9 cellular contexts compared by ENCODE assay signal in genomic region chr2:112156152-112156986, GRCh38. TPM values are rescaled to one million over a fixed set of nuclear protein-coding genes. Genes with fewer than 3 reads are reported as not detected.
A peak's percentile ranks its signal among the peaks of the same experiment; 100 is the strongest.
DNase-seq lines count a peak whose midpoint lies in the region; ATAC-seq and TF ChIP-seq lines count a peak whose summit lies in the region.
"Had no signal": no experiment of that assay in that cellular context is flagged by ENCODE, and none has a peak within 500 bp of the region (broad histone marks: within the 10 kb centered on the region; RNA-seq: fewer than 3 reads in every experiment).

No MANE protein-coding gene starts in this region.

- intact Hi-C loops in activated B cell treated with CpG ODN at 0.5 μM for 24 hours (cut with micrococcal nuclease): no loop called here

- ATAC-seq in activated B cell treated with CpG ODN at 0.5 μM for 24 hours (ENCODE audit: low read depth): no peak
- ATAC-seq: gastroesophageal sphincter had no signal

- H3K4me2 ChIP-seq in skeletal muscle satellite cell (ENCODE audit: low read length): peak overlapping the region; percentile 8

- peak overlapping the region; percentile 50 for H3K4me3 Mint-ChIP-seq in activated B cell treated with CpG ODN at 0.5 μM for 24 hours

- H3K27me3 Mint-ChIP-seq in activated B cell treated with CpG ODN at 0.5 μM for 24 hours: no peaks in the 10 kb centered on the region

- peaks cover 43% of the 10 kb centered on the region for H3K4me1 Mint-ChIP-seq in activated B cell treated with CpG ODN at 0.5 μM for 24 hours

- no peak overlapping the region for H3K4me3 ChIP-seq in skeletal muscle satellite cell (ENCODE audit: low read length)
- H3K4me3 ChIP-seq: gastroesophageal sphincter had no signal

- H3K9ac ChIP-seq in skeletal muscle satellite cell (ENCODE audit: low read depth, low read length): peak overlapping the region; percentile 41

- H3K9me3 ChIP-seq in skeletal muscle satellite cell (replicated peaks; ENCODE audit: low read length): no peaks in the 10 kb centered on the region
- H3K9me3 ChIP-seq: gastroesophageal sphincter had no signal

- H3K36me3 Mint-ChIP-seq in activated B cell treated with CpG ODN at 0.5 μM for 24 hours (ENCODE audit: low read depth): no peaks in the 10 kb centered on the region

- H3K27ac Mint-ChIP-seq in activated B cell treated with CpG ODN at 0.5 μM for 24 hours: peak overlapping the region; percentile 61

- POLR2A ChIA-PET in activated B cell treated with CpG ODN at 0.5 μM for 24 hours (lab: Charles Lee): interaction anchor here (0.6 kb wide), 1 partner anchor 117 kb away, joined by 3 read pairs; no protein-coding TSS in a partner anchor

- H3K9me3 Mint-ChIP-seq in activated B cell treated with CpG ODN at 0.5 μM for 24 hours: peaks cover 4% of the 10 kb centered on the region

- DNase-seq in EL (peak; percentile 54), activated B cell treated with CpG ODN at 0.5 μM for 24 hours (no peak), dermis blood vessel endothelial cell (peak; percentile 40), NCI-H187 (lab: John Stamatoyannopoulos, UW) (no peak), HuH-7.5 (ENCODE audit: low spot score) (no peak), NCI-H510A (lab: John Stamatoyannopoulos, UW) (no peak), hypothalamus (lab: John Stamatoyannopoulos, UW) (no peak)

- no peaks in the 10 kb centered on the region for H3K27me3 ChIP-seq in skeletal muscle satellite cell (ENCODE audit: control insufficient read depth, insufficient read depth, low read length)
- H3K27me3 ChIP-seq: gastroesophageal sphincter had no signal

- H3K36me3 ChIP-seq in skeletal muscle satellite cell (ENCODE audit: insufficient read depth, low read length): no peaks in the 10 kb centered on the region
- H3K36me3 ChIP-seq: gastroesophageal sphincter had no signal

- TF ChIP-seq CTCF in activated B cell treated with CpG ODN at 0.5 μM for 24 hours (IDR thresholded peaks at IDR 0.05): no peak

- CTCF ChIA-PET in activated B cell treated with CpG ODN at 0.5 μM for 24 hours (lab: Charles Lee): interaction anchor here (1.3 kb wide), 1 partner anchor 17 kb away, joined by 3 read pairs; no protein-coding TSS in a partner anchor

- H3K4me1 ChIP-seq in skeletal muscle satellite cell (ENCODE audit: control insufficient read depth, insufficient read depth, low read length): peaks cover 32% of the 10 kb centered on the region
- H3K4me1 ChIP-seq: gastroesophageal sphincter had no signal

RNA-seq across cellular contexts. Expression of gene FBLN7, which starts 18.2 kb away (rescaled TPM):
- total RNA-seq in activated B cell treated with CpG ODN at 0.5 μM for 24 hours (0.31 and 0.71 TPM in 2 replicates), dermis blood vessel endothelial cell (2.4 and 3.3 TPM in 2 replicates)
- total RNA-seq in skeletal muscle satellite cell (2012; rRNA removed): 0.22 and 0.25 TPM in 2 replicates

Comparison
In these comparisons a context has a peak if more than half of its experiments do, and no peak if none do; other contexts are left out.
1. DNase-seq: peak in EL (single experiment) and dermis blood vessel endothelial cell (single experiment); none in activated B cell treated with CpG ODN at 0.5 μM for 24 hours (single experiment), NCI-H187 (0 of 2), HuH-7.5 (single experiment), NCI-H510A (single experiment) and hypothalamus (0 of 51).